In genomic region chr2:69762513-69763494, GRCh38 we compare ENCODE assay signal across 10 cellular contexts. TPM values are rescaled to one million over a fixed set of nuclear protein-coding genes. Genes with fewer than 3 reads are reported as not detected.
DNase-seq lines count a peak whose midpoint lies in the region; ATAC-seq, FAIRE-seq and TF ChIP-seq lines count a peak whose summit lies in the region.
"Had no signal": no experiment of that assay in that cellular context is flagged by ENCODE, and none has a peak within 500 bp of the region (broad histone marks: within the 10 kb centered on the region; RNA-seq: fewer than 3 reads in every experiment).

No MANE protein-coding gene starts in this region.

- intact Hi-C loops in GM12878 (cut with micrococcal nuclease; ENCODE audit: unreplicated experiment), result no loop called here

- TF ChIP-seq POLR2A in GM12878 (IDR thresholded peaks at IDR 0.05; ENCODE audit: low read depth, low read length), result no peak

- WGBS in GM12878 (ENCODE audit: insufficient coverage, insufficient replicate concordance, low lambda C conversion rate, missing lambda C conversion rate), result 96% methylated on average over 14 of the region's 14 CpGs

- H2AFZ ChIP-seq in GM12878 (ENCODE audit: control insufficient read depth, low read depth, low read length), result no peak overlapping the region
- peak overlapping the region; percentile 32 for H2AFZ ChIP-seq in keratinocyte (ENCODE audit: control insufficient read depth, low read length)

- RAD21 ChIA-PET in GM12878 (lab: Charles Lee; ENCODE audit: unreplicated experiment), result interaction anchor here (0.7 to 3.7 kb wide), 19 partner anchors 9 to 202 kb away, joined by 3 to 39 read pairs (median 5); partner anchors contain the start of gene ANXA4

- no peaks in the 10 kb centered on the region for H4K20me1 ChIP-seq in GM12878 (ENCODE audit: control insufficient read depth, insufficient read depth)
- no peaks in the 10 kb centered on the region for H4K20me1 ChIP-seq in keratinocyte (ENCODE audit: control insufficient read depth, extremely low read depth, insufficient read depth, low read length)

- no TSS peak for BruUV-seq in GM12878 (replicated peaks; lab: Mats Ljungman, UMichigan)

- SMC1A ChIA-PET in GM12878 (lab: Charles Lee; ENCODE audit: uncharacterized antibody, unreplicated experiment), result interaction anchor here (0.7 to 8.6 kb wide), 19 partner anchors 8 to 411 kb away, joined by 3 to 164 read pairs (median 9); partner anchors contain the start of gene ANXA4

- H3K9ac ChIP-seq in GM12878 (ENCODE audit: control insufficient read depth, insufficient read depth, low read length) (no peak overlapping the region), keratinocyte (ENCODE audit: control insufficient read depth, extremely low read depth, insufficient read depth, low read length) (peak overlapping the region; percentile 5)

- POLR2A ChIA-PET in GM12878 (lab: Charles Lee), result interaction anchor here (0.7 to 2.6 kb wide), 22 partner anchors 9 to 419 kb away, joined by 3 to 22 read pairs (median 5); partner anchors contain the start of gene ANXA4

- FAIRE-seq in GM12878 (lab: Jason Lieb, UNC), result no peak
- FAIRE-seq in keratinocyte (lab: Jason Lieb, UNC), result no peak

- dilution Hi-C loops in keratinocyte (cut with MboI; ENCODE audit: extremely low pct_ligation_motif_present, low sequenced_read_pairs), result no loop called here

- no peak overlapping the region for H3K4me3 ChIP-seq in GM12878
- H3K4me3 ChIP-seq in keratinocyte (ENCODE audit: control insufficient read depth in 2 of 3, extremely low read depth in 1 of 3, insufficient read depth in 2 of 3, low read depth in 1 of 3, low read length in 3 of 3), result no peak overlapping the region
- H3K4me3 ChIP-seq in skin epidermis, result peak overlapping the region in 2 of 7 experiments; percentile 17 to 25
- H3K4me3 ChIP-seq: spleen had no signal

- in situ Hi-C loops in GM12878 (cut with MboI) (no loop called here), G401 (cut with HindIII; ENCODE audit: low sequenced_read_pairs) (no loop called here)

- no peak for TF ChIP-seq RAD21 in GM12878 (IDR thresholded peaks at IDR 0.05; ENCODE audit: insufficient read depth, low read depth, low read length)

- H3K9me1 ChIP-seq in keratinocyte (ENCODE audit: control insufficient read depth, extremely low read depth, insufficient read depth, low read length), result no peaks in the 10 kb centered on the region

- H3K4me2 ChIP-seq in GM12878 (ENCODE audit: control insufficient read depth, insufficient read depth) (peak overlapping the region; percentile 4; the same call in 1 of the 2 replicates), keratinocyte (ENCODE audit: control insufficient read depth, extremely low read depth, insufficient read depth, low read depth, low read length) (peak overlapping the region; percentile 61)

- peaks cover 44% of the 10 kb centered on the region for H3K4me1 ChIP-seq in GM12878 (ENCODE audit: control insufficient read depth, insufficient read depth, low read length)
- peaks cover 11% of the 10 kb centered on the region for H3K4me1 ChIP-seq in keratinocyte (ENCODE audit: control insufficient read depth, extremely low read depth, insufficient read depth, low read length)

- peak; percentile 46 for ATAC-seq in GM12878
- ATAC-seq in HG03280 (IDR thresholded peaks at IDR 0.05; ENCODE audit: unreplicated experiment), result no peak

- no peaks in the 10 kb centered on the region for H3K27me3 ChIP-seq in GM12878 (replicated peaks in 1 of 2; ENCODE audit: control insufficient read depth in 2 of 2, insufficient read depth in 2 of 2, low read length in 1 of 2)
- H3K27me3 ChIP-seq in keratinocyte (ENCODE audit: control insufficient read depth, extremely low read depth, insufficient read depth, low read length), result no peaks in the 10 kb centered on the region
- H3K27me3 ChIP-seq: spleen had no signal

- H3K79me2 ChIP-seq in GM12878 (ENCODE audit: control insufficient read depth, insufficient read depth, low read length), result peaks cover 9% of the 10 kb centered on the region
- H3K79me2 ChIP-seq in keratinocyte (ENCODE audit: control insufficient read depth, insufficient read depth, low read length), result peaks cover 34% of the 10 kb centered on the region

- no peaks in the 10 kb centered on the region for H3K9me3 ChIP-seq in GM12878 (replicated peaks; ENCODE audit: control insufficient read depth, insufficient read depth, low read length)
- no peaks in the 10 kb centered on the region for H3K9me3 ChIP-seq in keratinocyte (ENCODE audit: control insufficient read depth, low read depth, low read length)
- H3K9me3 ChIP-seq: spleen had no signal

- no peak for TF ChIP-seq CTCF in GM12878 (IDR thresholded peaks at IDR 0.05 in 2 of 3, conservative IDR thresholded peaks at IDR 0.05 in 1 of 3; ENCODE audit: control insufficient read depth in 2 of 3, extremely low read depth in 1 of 3, insufficient read depth in 1 of 3, low read depth in 3 of 3, low read length in 3 of 3)
- TF ChIP-seq CTCF in keratinocyte (optimal IDR thresholded peaks at IDR 0.05 in 1 of 3, IDR thresholded peaks at IDR 0.05 in 1 of 3, conservative IDR thresholded peaks at IDR 0.05 in 1 of 3; ENCODE audit: extremely low read depth in 1 of 3, insufficient read depth in 2 of 3, low read length in 3 of 3), result no peak

- TF ChIP-seq EP300 in GM12878 (IDR thresholded peaks at IDR 0.05; ENCODE audit: borderline replicate concordance in 1 of 2, control insufficient read depth in 1 of 2, low read depth in 2 of 2, low read length in 2 of 2), result no peak

- DNase-seq in GM03348 (ENCODE audit: low spot score), result peak; percentile 29
- DNase-seq in GM12878 (ENCODE audit: low read depth, low spot score), result no peak
- DNase-seq in keratinocyte (ENCODE audit: low read depth, low spot score), result no peak
- no peak for DNase-seq in NK-92 (lab: John Stamatoyannopoulos, UW; ENCODE audit: unreplicated experiment)
- DNase-seq in activated CD8-positive, alpha-beta memory T cell treated with anti-CD3 and anti-CD28 coated beads, Interleukin-2, amount 50 U/mL, for 4 hours, result no peak
- DNase-seq in G401 (ENCODE audit: low spot score), result no peak
- DNase-seq: DMS79 treated with DMSO at 0.1 percent for 48 hours, spleen had no signal

- CTCF ChIA-PET in GM12878 (lab: Yijun Ruan, JAX), result interaction anchor here (0.6 to 3.3 kb wide), 18 partner anchors 9 to 294 kb away, joined by 3 to 17 read pairs (median 4); no protein-coding TSS in a partner anchor

- H3K27ac ChIP-seq in GM12878 (ENCODE audit: control insufficient read depth, insufficient read depth) (peak overlapping the region; percentile 9; the same call in 1 of the 2 replicates), keratinocyte (ENCODE audit: control insufficient read depth, insufficient read depth, low read length) (peak overlapping the region; percentile 44), skin epidermis (peak overlapping the region in 20 of 21 experiments; percentile 32 to 91 (median 76))
- H3K27ac ChIP-seq: spleen had no signal

- H3K36me3 ChIP-seq in GM12878 (ENCODE audit: control insufficient read depth in 2 of 2, insufficient read depth in 2 of 2, low read length in 1 of 2) (peaks cover 2 to 6% of the 10 kb centered on the region in 2 experiments; a peak in 2 of 4 replicates), keratinocyte (ENCODE audit: control insufficient read depth in 2 of 2, extremely low read depth in 1 of 2, insufficient read depth in 2 of 2, low read length in 2 of 2) (peaks cover 0 to 7% of the 10 kb centered on the region in 2 experiments)

TF ChIP-seq in GM12878, 131 proteins besides CTCF, POLR2A, EP300 and RAD21 (continues in another document):
- no peak for TF ChIP-seq TCF7 (IDR thresholded peaks at IDR 0.05; ENCODE audit: borderline replicate concordance)
- no peak for TF ChIP-seq MYB (IDR thresholded peaks at IDR 0.05; ENCODE audit: borderline replicate concordance, low read depth, low read length)
- TF ChIP-seq POLR2AphosphoS5 (IDR thresholded peaks at IDR 0.05; ENCODE audit: low read length), result no peak
- TF ChIP-seq RUNX3 (IDR thresholded peaks at IDR 0.05; ENCODE audit: low read length), result 0 out of 2 replicates have a peak, but pooled peaks have one; percentile 11
- peak; percentile 15 for TF ChIP-seq MEF2B (IDR thresholded peaks at IDR 0.05; ENCODE audit: partially characterized antibody, poor library complexity, severe bottlenecking)
- TF ChIP-seq EED (IDR thresholded peaks at IDR 0.05; ENCODE audit: low read depth), result peak; percentile 92

RNA-seq across cellular contexts. Expression of gene ANXA4, which starts 20.9 kb away (rescaled TPM):
- total RNA-seq in GM12878 (2013; cell fraction: nucleolus; rRNA removed), result 52.6 and 58.2 TPM in 2 replicates
- total RNA-seq in GM12878 (2014; rRNA removed) (59.3 and 60.0 TPM in 2 replicates), GM12878 (2014; rRNA removed; fragmentation: Illumina TruSeq; extraction: Trizol) (16.3 and 17.7 TPM in 2 replicates), GM12878 (2021) (57.5 and 64.2 TPM in 2 replicates)
- 18.8 TPM for polyA plus RNA-seq in GM12878 (2011; ENCODE audit: low read depth)
- polyA plus RNA-seq in GM12878 (2011; rRNA removed) (81.6 and 97.2 TPM in 2 replicates), GM12878 (2014; fragmentation: Illumina TruSeq; extraction: Trizol) (57.9 and 74.3 TPM in 2 replicates), GM12878 (2014; fragmentation: Nextera tagmentation; extraction: Ambion mirVana) (10 to 100 TPM; 64.6 to 73.1 TPM), GM12878 (2014; rRNA removed) (78.8 and 94.3 TPM in 2 replicates), GM12878 (2016; fragmentation: Nextera tagmentation; extraction: Ambion mirVana) (10 to 100 TPM; 69.0 to 74.2 TPM), keratinocyte (143 to 268 TPM (median 209 TPM) in 3 replicates)
- polyA plus RNA-seq in GM12878 (2011; cell fraction: cytosol; rRNA removed), result 71.3 and 110 TPM in 2 replicates
- 110 and 122 TPM in 2 replicates for polyA plus RNA-seq in GM12878 (2011; cell fraction: nucleus; rRNA removed)
- 44.2 and 54.2 TPM in 2 replicates for polyA plus RNA-seq in GM12878 (2012)
- 77.5 and 85.9 TPM in 2 replicates for polyA minus RNA-seq in GM12878 (2011; rRNA and poly(A)+ RNA removed)
- 24.5 and 37.8 TPM in 2 replicates for polyA minus RNA-seq in GM12878 (2011; cell fraction: cytosol; rRNA and poly(A)+ RNA removed)
- 21.4 and 30.3 TPM in 2 replicates for polyA minus RNA-seq in GM12878 (2011; cell fraction: nucleus; rRNA and poly(A)+ RNA removed)
- 163 TPM for polyA plus RNA-seq in keratinocyte (2011; ENCODE audit: low read depth)
- polyA plus RNA-seq in keratinocyte (2011; cell fraction: cytosol; rRNA removed), result 167 and 222 TPM in 2 replicates
- 183 and 208 TPM in 2 replicates for polyA plus RNA-seq in keratinocyte (2011; cell fraction: nucleus; rRNA removed)
- 149 and 191 TPM in 2 replicates for polyA plus RNA-seq in keratinocyte (2012; ENCODE audit: low replicate concordance)
- 152 to 289 TPM (median 216 TPM) in 3 replicates for polyA minus RNA-seq in keratinocyte
- polyA minus RNA-seq in keratinocyte (2011; cell fraction: cytosol; rRNA and poly(A)+ RNA removed), result 144 TPM
- polyA minus RNA-seq in keratinocyte (2011; cell fraction: nucleus; rRNA and poly(A)+ RNA removed), result 57.3 and 91.8 TPM in 2 replicates
- 64.8 and 85.8 TPM in 2 replicates for total RNA-seq in G401 (2014; rRNA removed; shearing (Covaris generic))

Comparison
In these comparisons a context has a peak if more than half of its experiments do, and no peak if none do; other contexts are left out.
1. H3K27ac ChIP-seq: peak in every context shown above with its lines; median percentile 76 in skin epidermis; 44 in keratinocyte; 9 in GM12878.